In the genomic region with DNA sequence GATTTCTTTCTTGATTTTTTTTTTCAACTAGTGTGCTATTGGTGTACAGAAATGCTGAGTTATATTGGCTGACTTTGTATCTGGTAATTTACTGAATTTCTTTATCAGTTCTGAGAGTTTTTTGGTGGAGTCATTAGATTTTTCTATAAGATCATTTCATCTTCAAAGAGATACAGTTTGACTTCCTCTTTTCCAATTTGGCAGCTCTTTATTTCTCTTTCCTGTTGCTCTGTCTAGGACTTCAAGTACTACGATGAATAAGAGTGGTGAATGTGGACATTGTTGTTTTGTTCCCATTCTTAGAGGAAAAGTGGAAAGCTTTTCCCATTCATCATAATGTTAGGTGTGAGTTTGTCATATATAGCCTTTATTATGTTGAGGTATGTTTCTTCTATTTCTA, we compare ENCODE assay signal across 13 cellular contexts. TPM values are rescaled to one million over a fixed set of nuclear protein-coding genes. Genes with fewer than 3 reads are reported as not detected.
"Had no signal": no experiment of that assay in that cellular context is flagged by ENCODE, and none has a peak within 500 bp of the region (broad histone marks: within the 10 kb centered on the region; RNA-seq: fewer than 3 reads in every experiment).

No MANE protein-coding gene starts in this region.

- H3K4me3 Mint-ChIP-seq: activated naive CD4-positive, alpha-beta T cell treated with anti-CD3 and anti-CD28 coated beads for 36 hours; activated T-helper 17 cell treated with anti-CD3 and anti-CD28 coated beads, Interleukin-2, amount 50 U/mL, for 72 hours had no signal

- H3K36me3 ChIP-seq: adrenal gland, gastroesophageal sphincter, thyroid gland, uterus had no signal

- H3K27ac ChIP-seq: adrenal gland, gastroesophageal sphincter, hepatocyte, skin epidermis, thyroid gland, uterus had no signal

- H3K27me3 Mint-ChIP-seq: activated T-helper 17 cell treated with anti-CD3 and anti-CD28 coated beads, Interleukin-2, amount 50 U/mL, for 72 hours had no signal

- H3K4me3 ChIP-seq: adrenal gland, gastroesophageal sphincter, hepatocyte, skin epidermis, thyroid gland, uterus had no signal

- DNase-seq: activated CD4-positive, alpha-beta T cell treated with anti-CD3 and anti-CD28 coated beads for 4 hours; activated naive CD4-positive, alpha-beta T cell treated with anti-CD3 and anti-CD28 coated beads for 36 hours; adrenal gland; kidney; posterior cingulate gyrus; T-helper 9 cell; thyroid gland; uterus had no signal

- H3K9me3 ChIP-seq: thyroid gland had no signal

- ATAC-seq: activated T-helper 17 cell treated with anti-CD3 and anti-CD28 coated beads, Interleukin-2, amount 50 U/mL, for 72 hours; gastroesophageal sphincter had no signal

- FAIRE-seq: colon, kidney had no signal

- H3K27me3 ChIP-seq: adrenal gland, gastroesophageal sphincter, hepatocyte, thyroid gland, uterus had no signal

- H3K27ac Mint-ChIP-seq: activated naive CD4-positive, alpha-beta T cell treated with anti-CD3 and anti-CD28 coated beads for 36 hours; activated T-helper 17 cell treated with anti-CD3 and anti-CD28 coated beads, Interleukin-2, amount 50 U/mL, for 72 hours had no signal

- H3K4me1 ChIP-seq: thyroid gland, uterus had no signal

RNA-seq across cellular contexts. Expression of gene LOXL4, which starts 50.2 kb away (rescaled TPM):
- total RNA-seq: activated naive CD4-positive, alpha-beta T cell treated with anti-CD3 and anti-CD28 coated beads for 36 hours; activated T-helper 17 cell treated with anti-CD3 and anti-CD28 coated beads, Interleukin-2, amount 50 U/mL, for 72 hours had no signal
